Comparison of ENCODE assay signal across 10 cellular contexts in the genomic region with DNA sequence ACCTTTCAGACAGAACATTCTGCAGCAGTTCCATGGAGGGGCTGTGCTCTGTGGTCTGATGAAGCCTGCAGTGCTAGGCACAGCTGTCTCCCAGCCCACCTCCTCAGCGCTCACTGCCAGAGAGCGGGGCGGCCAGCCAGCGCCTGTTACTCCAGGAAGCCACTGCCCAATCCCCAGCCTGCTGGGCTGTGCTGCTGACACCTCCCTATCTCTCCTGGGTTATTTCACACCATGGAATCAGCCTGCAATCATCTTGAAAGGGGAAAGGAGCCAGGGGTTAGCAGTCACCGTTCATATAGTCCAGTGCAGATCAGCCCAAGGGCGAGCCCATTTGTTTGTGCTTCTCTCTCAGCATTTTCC. TPM values are rescaled to one million over a fixed set of nuclear protein-coding genes. Genes with fewer than 3 reads are reported as not detected.
DNase-seq lines count a peak whose midpoint lies in the region; ATAC-seq, FAIRE-seq and TF ChIP-seq lines count a peak whose summit lies in the region.
"Had no signal": no experiment of that assay in that cellular context is flagged by ENCODE, and none has a peak within 500 bp of the region (broad histone marks: within the 10 kb centered on the region; RNA-seq: fewer than 3 reads in every experiment).

No MANE protein-coding gene starts in this region.

- FAIRE-seq in GM12892 (lab: Jason Lieb, UNC): no peak

- in situ Hi-C loops in astrocyte of the spinal cord (cut with HindIII; ENCODE audit: low sequenced_read_pairs): no loop called here

- no peak overlapping the region for H2AFZ ChIP-seq in hepatocyte

- no peaks in the 10 kb centered on the region for H3K27me3 ChIP-seq in hepatocyte

- H3K9me3 ChIP-seq in hepatocyte (ENCODE audit: low read depth): no peaks in the 10 kb centered on the region

- ATAC-seq in HG02623 (IDR thresholded peaks at IDR 0.05; ENCODE audit: unreplicated experiment): no peak
- ATAC-seq in GM21526 (IDR thresholded peaks at IDR 0.05; ENCODE audit: low FRiP score, unreplicated experiment): no peak

- peak overlapping the region; percentile 75 for H3K27ac ChIP-seq in hepatocyte

- peak; percentile 22 for DNase-seq in ELR (ENCODE audit: low read depth)
- DNase-seq in astrocyte of the spinal cord (ENCODE audit: low read depth, low spot score): peak; percentile 78
- DNase-seq in hepatocyte (ENCODE audit: low spot score): peak; percentile 74
- peak; percentile 54 for DNase-seq in pulmonary artery endothelial cell (ENCODE audit: low read depth, low spot score)
- DNase-seq in mesenteric fat pad (ENCODE audit: low spot score): no peak
- no peak for DNase-seq in GM12892 (ENCODE audit: insufficient read length)
- DNase-seq: DMS79, GOT3 had no signal

- peaks cover 29% of the 10 kb centered on the region for H3K4me1 ChIP-seq in hepatocyte (ENCODE audit: insufficient read depth)

- TF ChIP-seq CTCF in astrocyte of the spinal cord (IDR thresholded peaks at IDR 0.05; ENCODE audit: low read depth, low read length) (no peak), hepatocyte (IDR thresholded peaks at IDR 0.05; ENCODE audit: poor library complexity) (no peak)

- TF ChIP-seq POLR2A in GM12892 (IDR thresholded peaks at IDR 0.05; ENCODE audit: low read depth, low read length): no peak

- peaks cover 74% of the 10 kb centered on the region for H3K79me2 ChIP-seq in hepatocyte

- peak overlapping the region; percentile 71 for H3K4me2 ChIP-seq in hepatocyte

- H3K4me3 ChIP-seq in astrocyte of the spinal cord (ENCODE audit: low read depth, low read length): peak overlapping the region; percentile 47
- peak overlapping the region; percentile 2 for H3K4me3 ChIP-seq in hepatocyte

- H4K20me1 ChIP-seq in hepatocyte (ENCODE audit: insufficient read depth, poor library complexity, severe bottlenecking): no peaks in the 10 kb centered on the region

- H3K9me2 ChIP-seq in hepatocyte (replicated peaks; ENCODE audit: insufficient read depth): no peaks in the 10 kb centered on the region

- H3K36me3 ChIP-seq in hepatocyte (replicated peaks; ENCODE audit: insufficient read depth, low read depth): no peaks in the 10 kb centered on the region

- WGBS in hepatocyte (ENCODE audit: low lambda C conversion rate, missing lambda C conversion rate): 11% methylated on average over 6 of the region's 6 CpGs

RNA-seq across cellular contexts. Expression of a gene that starts 46.3 kb away (rescaled TPM):
- 58.0 and 58.3 TPM in 2 replicates for total RNA-seq in hepatocyte
- polyA plus RNA-seq in hepatocyte: 39.0 and 43.7 TPM in 2 replicates
- 15.4 and 28.7 TPM in 2 replicates for total RNA-seq in pulmonary artery endothelial cell
- total RNA-seq in mesenteric fat pad: 11.9 TPM
- polyA plus RNA-seq in GM12892 (2012; ENCODE audit: missing spikeins): 0.25 TPM

Comparison
In these comparisons a context has a peak if more than half of its experiments do, and no peak if none do; other contexts are left out.
1. DNase-seq: peak in ELR (single experiment), astrocyte of the spinal cord (single experiment), hepatocyte (single experiment) and pulmonary artery endothelial cell (single experiment); none in mesenteric fat pad (single experiment) and GM12892 (single experiment).